Comparison of ENCODE assay signal across 8 cellular contexts in genomic region chr11:118918686-118919280, GRCh38. TPM values are rescaled to one million over a fixed set of nuclear protein-coding genes. Genes with fewer than 3 reads are reported as not detected.
DNase-seq lines count a peak whose midpoint lies in the region; ATAC-seq lines count a peak whose summit lies in the region.

No MANE protein-coding gene starts in this region.

- H3K27me3 Mint-ChIP-seq in activated CD4-positive, alpha-beta T cell treated with anti-CD3 and anti-CD28 coated beads, Interleukin-2, amount 10 ng/mL, durations not matched to agents 24 days and 14 days, result no peaks in the 10 kb centered on the region
- no peaks in the 10 kb centered on the region for H3K27me3 Mint-ChIP-seq in activated T-helper 2 cell treated with anti-CD3 and anti-CD28 coated beads, Interferon-gamma antibody, Interleukin-2, Interleukin-4, amounts not matched to agents 10 μg/mL and 5 μg/mL and 100 μg/mL, durations not matched to agents 14 hours and 24 hours and 36 hours (ENCODE audit: low read depth)

- H3K4me1 Mint-ChIP-seq in activated CD4-positive, alpha-beta T cell treated with anti-CD3 and anti-CD28 coated beads, Interleukin-2, amount 10 ng/mL, durations not matched to agents 24 days and 14 days, result peaks cover 85% of the 10 kb centered on the region
- H3K4me1 Mint-ChIP-seq in activated T-helper 2 cell treated with anti-CD3 and anti-CD28 coated beads, Interferon-gamma antibody, Interleukin-2, Interleukin-4, amounts not matched to agents 10 μg/mL and 5 μg/mL and 100 μg/mL, durations not matched to agents 14 hours and 24 hours and 36 hours (ENCODE audit: low read depth), result peaks cover 80% of the 10 kb centered on the region

- H3K9ac ChIP-seq in iPS-18a (ENCODE audit: low read length) (no peak overlapping the region), stomach smooth muscle (ENCODE audit: low read length in 2 of 2) (peak overlapping the region; percentile 68 to 90)

- peak overlapping the region; percentile 97 for H3K27ac Mint-ChIP-seq in activated CD4-positive, alpha-beta T cell treated with anti-CD3 and anti-CD28 coated beads, Interleukin-2, amount 10 ng/mL, durations not matched to agents 24 days and 14 days
- H3K27ac Mint-ChIP-seq in activated T-helper 2 cell treated with anti-CD3 and anti-CD28 coated beads, Interferon-gamma antibody, Interleukin-2, Interleukin-4, amounts not matched to agents 10 μg/mL and 5 μg/mL and 100 μg/mL, durations not matched to agents 14 hours and 24 hours and 36 hours, result peak overlapping the region; percentile 68

- H3K4me3 ChIP-seq in iPS-18a (ENCODE audit: low read length), result peak overlapping the region; percentile 35
- H3K4me3 ChIP-seq in stomach smooth muscle (ENCODE audit: low read length in 2 of 2), result peak overlapping the region; percentile 12 to 99

- no peak for ATAC-seq in GM21390 (IDR thresholded peaks at IDR 0.05; ENCODE audit: unreplicated experiment)

- H3K36me3 ChIP-seq in iPS-18a (ENCODE audit: control insufficient read depth, low read depth, low read length) (no peaks in the 10 kb centered on the region), stomach smooth muscle (ENCODE audit: control insufficient read depth in 2 of 2, insufficient read depth in 2 of 2, low read length in 2 of 2) (peaks cover 0 to 2% of the 10 kb centered on the region in 2 donors)

- H3K27ac ChIP-seq in iPS-18a (ENCODE audit: low read length), result peak overlapping the region; percentile 36
- H3K27ac ChIP-seq in stomach smooth muscle (ENCODE audit: low read length), result peak overlapping the region; percentile 95

- no peaks in the 10 kb centered on the region for H3K9me3 Mint-ChIP-seq in activated CD4-positive, alpha-beta T cell treated with anti-CD3 and anti-CD28 coated beads, Interleukin-2, amount 10 ng/mL, durations not matched to agents 24 days and 14 days
- no peaks in the 10 kb centered on the region for H3K9me3 Mint-ChIP-seq in activated T-helper 2 cell treated with anti-CD3 and anti-CD28 coated beads, Interferon-gamma antibody, Interleukin-2, Interleukin-4, amounts not matched to agents 10 μg/mL and 5 μg/mL and 100 μg/mL, durations not matched to agents 14 hours and 24 hours and 36 hours

- intact Hi-C loops in activated CD4-positive, alpha-beta T cell treated with anti-CD3 and anti-CD28 coated beads, Interleukin-2, amount 10 ng/mL, durations not matched to agents 24 days and 14 days (cut with micrococcal nuclease), result no loop called here
- intact Hi-C loops in activated T-helper 2 cell treated with anti-CD3 and anti-CD28 coated beads, Interferon-gamma antibody, Interleukin-2, Interleukin-4, amounts not matched to agents 10 μg/mL and 5 μg/mL and 100 μg/mL, durations not matched to agents 14 hours and 24 hours and 36 hours (cut with micrococcal nuclease), result loop anchor here (1.0 kb wide), 1 partner anchor 10 kb away; no protein-coding TSS in a partner anchor

- H3K4me1 ChIP-seq in iPS-18a (ENCODE audit: control insufficient read depth, low read depth, low read length), result peaks cover 88% of the 10 kb centered on the region
- H3K4me1 ChIP-seq in stomach smooth muscle (ENCODE audit: control insufficient read depth, insufficient read depth, low read length), result peaks cover 98% of the 10 kb centered on the region

- no peaks in the 10 kb centered on the region for H3K27me3 ChIP-seq in iPS-18a (ENCODE audit: control insufficient read depth, insufficient read depth, low read length)
- no peaks in the 10 kb centered on the region for H3K27me3 ChIP-seq in stomach smooth muscle (ENCODE audit: control insufficient read depth in 1 of 2, insufficient read depth in 2 of 2, low read length in 2 of 2)

- DNase-seq in activated CD4-positive, alpha-beta T cell treated with anti-CD3 and anti-CD28 coated beads, Interleukin-2, amount 10 ng/mL, durations not matched to agents 24 days and 14 days, result peak; percentile 70
- DNase-seq in activated CD4-positive, alpha-beta T cell treated with anti-CD3 and anti-CD28 coated beads for 48 hours, result no peak
- no peak for DNase-seq in activated T-helper 2 cell treated with anti-CD3 and anti-CD28 coated beads, Interferon-gamma antibody, Interleukin-2, Interleukin-4, amounts not matched to agents 10 μg/mL and 5 μg/mL and 100 μg/mL, durations not matched to agents 14 hours and 24 hours and 36 hours (ENCODE audit: low spot score)
- DNase-seq in NCI-H524 (lab: John Stamatoyannopoulos, UW), result no peak
- DNase-seq in stimulated activated CD4-positive, alpha-beta T cell treated with anti-CD3 and anti-CD28 coated beads, Interleukin-2, amount 100 ng/mL, for 48 hours, result no peak

- no peaks in the 10 kb centered on the region for H3K9me3 ChIP-seq in iPS-18a (ENCODE audit: control insufficient read depth, low read depth, low read length)
- H3K9me3 ChIP-seq in stomach smooth muscle (ENCODE audit: control insufficient read depth in 2 of 2, low read length in 2 of 2), result no peaks in the 10 kb centered on the region

- peak overlapping the region; percentile 90 for H3K4me3 Mint-ChIP-seq in activated CD4-positive, alpha-beta T cell treated with anti-CD3 and anti-CD28 coated beads, Interleukin-2, amount 10 ng/mL, durations not matched to agents 24 days and 14 days
- H3K4me3 Mint-ChIP-seq in activated T-helper 2 cell treated with anti-CD3 and anti-CD28 coated beads, Interferon-gamma antibody, Interleukin-2, Interleukin-4, amounts not matched to agents 10 μg/mL and 5 μg/mL and 100 μg/mL, durations not matched to agents 14 hours and 24 hours and 36 hours (ENCODE audit: low read depth), result peak overlapping the region; percentile 66

- peaks cover 16% of the 10 kb centered on the region for H3K36me3 Mint-ChIP-seq in activated CD4-positive, alpha-beta T cell treated with anti-CD3 and anti-CD28 coated beads, Interleukin-2, amount 10 ng/mL, durations not matched to agents 24 days and 14 days (ENCODE audit: low read depth)
- peaks cover 12% of the 10 kb centered on the region for H3K36me3 Mint-ChIP-seq in activated T-helper 2 cell treated with anti-CD3 and anti-CD28 coated beads, Interferon-gamma antibody, Interleukin-2, Interleukin-4, amounts not matched to agents 10 μg/mL and 5 μg/mL and 100 μg/mL, durations not matched to agents 14 hours and 24 hours and 36 hours (ENCODE audit: low read depth)

RNA-seq across cellular contexts. Expression of gene BCL9L, which starts 6.9 kb away (rescaled TPM):
- 25.1 and 28.5 TPM in 2 replicates for total RNA-seq in activated CD4-positive, alpha-beta T cell treated with anti-CD3 and anti-CD28 coated beads, Interleukin-2, amount 10 ng/mL, durations not matched to agents 24 days and 14 days
- total RNA-seq in activated T-helper 2 cell treated with anti-CD3 and anti-CD28 coated beads, Interferon-gamma antibody, Interleukin-2, Interleukin-4, amounts not matched to agents 10 μg/mL and 5 μg/mL and 100 μg/mL, durations not matched to agents 14 hours and 24 hours and 36 hours, result 21.9 and 23.7 TPM in 2 replicates

RNA-seq across cellular contexts. Expression of gene CXCR5, which starts 35.1 kb away (rescaled TPM):
- 6.1 and 6.4 TPM in 2 replicates for total RNA-seq in activated CD4-positive, alpha-beta T cell treated with anti-CD3 and anti-CD28 coated beads, Interleukin-2, amount 10 ng/mL, durations not matched to agents 24 days and 14 days
- 7.5 and 8.1 TPM in 2 replicates for total RNA-seq in activated T-helper 2 cell treated with anti-CD3 and anti-CD28 coated beads, Interferon-gamma antibody, Interleukin-2, Interleukin-4, amounts not matched to agents 10 μg/mL and 5 μg/mL and 100 μg/mL, durations not matched to agents 14 hours and 24 hours and 36 hours

RNA-seq across cellular contexts. Expression of gene UPK2, which starts 37.3 kb away (rescaled TPM):
- not detected in 2 replicates for total RNA-seq in activated CD4-positive, alpha-beta T cell treated with anti-CD3 and anti-CD28 coated beads, Interleukin-2, amount 10 ng/mL, durations not matched to agents 24 days and 14 days
- total RNA-seq in activated T-helper 2 cell treated with anti-CD3 and anti-CD28 coated beads, Interferon-gamma antibody, Interleukin-2, Interleukin-4, amounts not matched to agents 10 μg/mL and 5 μg/mL and 100 μg/mL, durations not matched to agents 14 hours and 24 hours and 36 hours, result 0.21 TPM in 1 of 2 replicates, not detected in the other

RNA-seq across cellular contexts. Expression of gene FOXR1, which starts 52.8 kb away (rescaled TPM):
- not detected in 2 replicates for total RNA-seq in activated CD4-positive, alpha-beta T cell treated with anti-CD3 and anti-CD28 coated beads, Interleukin-2, amount 10 ng/mL, durations not matched to agents 24 days and 14 days
- total RNA-seq in activated T-helper 2 cell treated with anti-CD3 and anti-CD28 coated beads, Interferon-gamma antibody, Interleukin-2, Interleukin-4, amounts not matched to agents 10 μg/mL and 5 μg/mL and 100 μg/mL, durations not matched to agents 14 hours and 24 hours and 36 hours, result not detected in 2 replicates
